ENCODE assay signal across 36 cellular contexts in the genomic region with DNA sequence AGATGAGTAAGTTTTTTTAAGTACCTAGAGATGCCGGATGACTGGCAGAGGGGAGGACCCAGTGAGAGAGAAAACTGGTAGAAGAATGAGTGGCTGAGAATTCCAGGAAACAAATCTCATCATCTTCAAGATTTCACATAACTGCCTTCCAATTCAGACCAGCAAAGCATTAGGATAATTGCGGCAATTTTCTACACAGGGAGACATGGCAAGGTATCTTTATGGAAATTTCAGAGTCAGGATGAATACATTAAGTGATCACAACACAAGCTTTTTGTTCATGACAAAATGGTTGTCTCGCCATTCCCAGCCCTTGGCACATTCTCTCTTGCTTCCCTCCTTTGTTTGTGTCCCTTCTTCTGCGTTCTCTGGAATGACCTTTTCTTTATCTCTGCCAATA.
"Had no signal": no experiment of that assay in that cellular context is flagged by ENCODE, and none has a peak within 500 bp of the region (broad histone marks: within the 10 kb centered on the region; RNA-seq: fewer than 3 reads in every experiment).

No MANE protein-coding gene starts in this region.

- H3K27ac ChIP-seq: KMS-11 had no signal

- H3K4me2 ChIP-seq: KMS-11 had no signal

- H3K27me3 ChIP-seq: MG63 had no signal

- H3K36me3 ChIP-seq: MG63 had no signal

- H3K9ac ChIP-seq: KMS-11 had no signal

- H3K4me3 ChIP-seq: MG63 had no signal

- DNase-seq: Karpas-422, Kasumi-1, KG1, MG63, MM.1S, MV-4-11, NCI-H1048, NCI-H1092, NCI-H1092 treated with DMSO at 0.1 percent for 48 hours, NCI-H1105, NCI-H1105 treated with DMSO at 0.1 percent for 48 hours, NCI-H1417, NCI-H1417 treated with DMSO at 0.1 percent for 48 hours, NCI-H1436, NCI-H1436 treated with DMSO at 0.1 percent for 48 hours, NCI-H146, NCI-H1694, NCI-H1694 treated with DMSO at 0.1 percent for 48 hours, NCI-H187, NCI-H187 treated with DMSO at 0.1 percent for 48 hours, NCI-H1930, NCI-H2029, NCI-H2029 treated with DMSO at 0.1 percent for 48 hours, NCI-H2081, NCI-H2081 treated with DMSO at 0.1 percent for 48 hours, NCI-H2107, NCI-H2171, NCI-H2171 treated with DMSO at 0.1 percent for 48 hours, NCI-H226, NCI-H345, NCI-H446 treated with DMSO at 0.1 percent for 48 hours, NCI-H510A, NCI-H510A treated with DMSO at 0.1 percent for 48 hours, NCI-H524, NCI-H524 treated with DMSO at 0.1 percent for 48 hours had no signal

- H3K9me3 ChIP-seq: MG63 had no signal
